Comparison of ENCODE assay signal across 8 cellular contexts in genomic region chr11:18588297-18589252, GRCh38. TPM values are rescaled to one million over a fixed set of nuclear protein-coding genes. Genes with fewer than 3 reads are reported as not detected.
DNase-seq lines count a peak whose midpoint lies in the region; ATAC-seq, FAIRE-seq and TF ChIP-seq lines count a peak whose summit lies in the region.

Gene UEVLD, minus strand, starts transcription at chr11:18588734. Its CDS starts 80 bp downstream, at chr11:18588654.

- H3K4me2 ChIP-seq in HCT116 (ENCODE audit: low read length) (peak within 1 kb of the TSS; percentile 76), GM12878 (ENCODE audit: control insufficient read depth, insufficient read depth) (peak within 1 kb of the TSS; percentile 80)

- H3K9ac ChIP-seq in HCT116 (ENCODE audit: low read length) (peak within 1 kb of the TSS; percentile 86), GM12878 (ENCODE audit: control insufficient read depth, insufficient read depth, low read length) (peak within 1 kb of the TSS; percentile 71)

- TF ChIP-seq RAD21 in HCT116 (IDR thresholded peaks at IDR 0.05; ENCODE audit: low read depth) (peak; percentile 19; the same call in 1 of the 2 replicates), GM12878 (IDR thresholded peaks at IDR 0.05; ENCODE audit: insufficient read depth, low read depth, low read length) (no peak)

- H3K4me3 ChIP-seq in GM08714 (ENCODE audit: low read length): peak within 1 kb of the TSS; percentile 75
- peak within 1 kb of the TSS; percentile 76 to 98 for H3K4me3 ChIP-seq in HCT116 (replicated peaks in 1 of 2; ENCODE audit: low read depth in 1 of 2, low read length in 2 of 2)
- peak within 1 kb of the TSS; percentile 80 for H3K4me3 ChIP-seq in GM12878
- H3K4me3 ChIP-seq in aorta (ENCODE audit: low read length in 2 of 2): peak within 1 kb of the TSS; percentile 70 to 96

- intact Hi-C loops in HCT116 (cut with micrococcal nuclease): no loop called here
- intact Hi-C loops in GM12878 (cut with micrococcal nuclease; ENCODE audit: unreplicated experiment): loop anchor here (5.0 kb wide), 1 partner anchor 44 kb away; the partner anchor contains the start of gene SPTY2D1
- intact Hi-C loops in aorta (cut with DNase I): loop anchor here in 1 of 2 donors (5.0 kb wide), 2 partner anchors 44 to 109 kb away; partner anchors contain the start of genes SPTY2D1 and TMEM86A

- FAIRE-seq in GM12878 (lab: Jason Lieb, UNC): peak; percentile 57

- H4K20me1 ChIP-seq in HCT116 (ENCODE audit: insufficient read depth): no peaks in the 10 kb centered on the region
- H4K20me1 ChIP-seq in GM12878 (ENCODE audit: control insufficient read depth, insufficient read depth): no peaks in the 10 kb centered on the region

- H3K9me2 ChIP-seq in HCT116 (ENCODE audit: insufficient read depth): no peaks in the 10 kb centered on the region

- H3K36me3 ChIP-seq in HCT116 (ENCODE audit: control insufficient read depth in 1 of 2, insufficient read depth in 2 of 2, low read length in 2 of 2) (no peaks in the 10 kb centered on the region), GM12878 (ENCODE audit: control insufficient read depth in 2 of 2, insufficient read depth in 2 of 2, low read length in 1 of 2) (no peaks in the 10 kb centered on the region), aorta (ENCODE audit: control insufficient read depth in 1 of 2, insufficient read depth in 2 of 2, low read length in 1 of 2) (no peaks in the 10 kb centered on the region)

- H3K79me2 ChIP-seq in HCT116 (ENCODE audit: insufficient read depth, low read length) (peaks cover 66% of the 10 kb centered on the region), GM12878 (ENCODE audit: control insufficient read depth, insufficient read depth, low read length) (peaks cover 23% of the 10 kb centered on the region)

- H3K4me1 ChIP-seq in HCT116 (ENCODE audit: control insufficient read depth in 1 of 2, insufficient read depth in 2 of 2, low read length in 2 of 2): peaks cover 6 to 19% of the 10 kb centered on the region in 2 experiments
- H3K4me1 ChIP-seq in GM12878 (ENCODE audit: control insufficient read depth, insufficient read depth, low read length): peaks cover 7% of the 10 kb centered on the region
- peaks cover 6 to 11% of the 10 kb centered on the region in 2 donors for H3K4me1 ChIP-seq in aorta (ENCODE audit: control insufficient read depth in 1 of 2, insufficient read depth in 2 of 2, low read length in 2 of 2)

- TF ChIP-seq CTCF in HCT116 (IDR thresholded peaks at IDR 0.05 in 2 of 3, conservative IDR thresholded peaks at IDR 0.05 in 1 of 3; ENCODE audit: borderline replicate concordance in 1 of 3, insufficient read depth in 1 of 3, low read depth in 2 of 3, low read length in 2 of 3) (no peak), GM12878 (IDR thresholded peaks at IDR 0.05 in 2 of 3, conservative IDR thresholded peaks at IDR 0.05 in 1 of 3; ENCODE audit: control insufficient read depth in 2 of 3, extremely low read depth in 1 of 3, insufficient read depth in 1 of 3, low read depth in 3 of 3, low read length in 3 of 3) (no peak)

- 6% methylated on average over 50 of the region's 50 CpGs for WGBS in GM12878 (ENCODE audit: insufficient coverage, insufficient replicate concordance, low lambda C conversion rate, missing lambda C conversion rate)
- 1% methylated on average over 50 of the region's 50 CpGs for WGBS in aorta, 2 donors

- CTCF ChIA-PET in HCT116 (lab: Charles Lee): interaction anchor here (1.5 kb wide), 1 partner anchor 48 kb away, joined by 5 read pairs; no protein-coding TSS in a partner anchor
- CTCF ChIA-PET in GM12878 (lab: Yijun Ruan, JAX): interaction anchor here (0.6 to 2.7 kb wide), 9 partner anchors 9 to 177 kb away, joined by 3 to 9 read pairs (median 3); partner anchors contain the start of genes IGSF22, MISFA and SPTY2D1

- ATAC-seq in HCT116: peak; percentile 93
- peak; percentile 77 for ATAC-seq in GM12878
- peak; percentile 98 for ATAC-seq in aorta (ENCODE audit: low FRiP score)

- SMC1A ChIA-PET in GM12878 (lab: Charles Lee; ENCODE audit: uncharacterized antibody, unreplicated experiment): interaction anchor here (0.9 to 8.3 kb wide), 9 partner anchors 9 to 276 kb away, joined by 3 to 64 read pairs (median 3); partner anchors contain the start of gene SPTY2D1

- H3K27me3 ChIP-seq in HCT116 (ENCODE audit: insufficient read depth, low read length) (no peaks in the 10 kb centered on the region), GM12878 (replicated peaks in 1 of 2; ENCODE audit: control insufficient read depth in 2 of 2, insufficient read depth in 2 of 2, low read length in 1 of 2) (no peaks in the 10 kb centered on the region), aorta (ENCODE audit: control insufficient read depth in 1 of 2, insufficient read depth in 2 of 2, low read length in 1 of 2) (no peaks in the 10 kb centered on the region)

- DNase-seq in HCT116 (ENCODE audit: low read depth, low spot score) (peak; percentile 75), NCI-H1092 treated with DMSO at 0.1 percent for 48 hours (lab: John Stamatoyannopoulos, UW) (peak; percentile 56), T-helper 9 cell (peak; percentile 53), GM12878 (ENCODE audit: low read depth, low spot score) (peak; percentile 31), hypothalamus (lab: John Stamatoyannopoulos, UW) (peak; percentile 46 to 91 (median 81)), retina (peak; percentile 94), aorta (peak; percentile 92 to 96)

- BruUV-seq in HCT116 (replicated peaks; lab: Mats Ljungman, UMichigan) (no TSS peak), GM12878 (replicated peaks; lab: Mats Ljungman, UMichigan) (no TSS peak)

- no peak for TF ChIP-seq EP300 in GM12878 (IDR thresholded peaks at IDR 0.05; ENCODE audit: borderline replicate concordance in 1 of 2, control insufficient read depth in 1 of 2, low read depth in 2 of 2, low read length in 2 of 2)

- H3K27ac ChIP-seq in HCT116 (ENCODE audit: low read depth, low read length): peak within 1 kb of the TSS; percentile 61
- peak within 1 kb of the TSS; percentile 67 for H3K27ac ChIP-seq in GM12878 (ENCODE audit: control insufficient read depth, insufficient read depth)
- peak within 1 kb of the TSS in 1 of 2 donors; percentile 72 for H3K27ac ChIP-seq in aorta (ENCODE audit: low read depth in 1 of 2, low read length in 2 of 2)

- POLR2A ChIA-PET in HCT116 (lab: Charles Lee) (interaction anchor here (0.7 to 0.8 kb wide), 3 partner anchors 9 to 195 kb away, joined by 3 read pairs; partner anchors contain the start of gene LDHA), GM12878 (lab: Charles Lee) (interaction anchor here (0.6 to 2.0 kb wide), 8 partner anchors 14 to 78 kb away, joined by 3 to 12 read pairs (median 4); partner anchors contain the start of genes SPTY2D1 and TSG101)

- TF ChIP-seq POLR2A in HCT116 (IDR thresholded peaks at IDR 0.05; ENCODE audit: borderline replicate concordance, extremely low read depth, insufficient read depth, insufficient read length) (peak; percentile 79), GM12878 (IDR thresholded peaks at IDR 0.05; ENCODE audit: low read depth, low read length) (peak; percentile 85)

- in situ Hi-C loops in GM12878 (cut with MboI): no loop called here

- H3K9me3 ChIP-seq in HCT116 (ENCODE audit: control insufficient read depth in 1 of 2, insufficient read depth in 1 of 2, low read depth in 1 of 2, low read length in 2 of 2) (no peaks in the 10 kb centered on the region), GM12878 (replicated peaks; ENCODE audit: control insufficient read depth, insufficient read depth, low read length) (no peaks in the 10 kb centered on the region), aorta (ENCODE audit: control insufficient read depth, low read length) (no peaks in the 10 kb centered on the region)

- peak within 1 kb of the TSS; percentile 66 for H2AFZ ChIP-seq in HCT116 (ENCODE audit: low read depth, low read length, poor library complexity, severe bottlenecking)
- peak within 1 kb of the TSS; percentile 95 for H2AFZ ChIP-seq in GM12878 (ENCODE audit: control insufficient read depth, low read depth, low read length)

- RAD21 ChIA-PET in HCT116 (lab: Charles Lee; ENCODE audit: low non-redundant PET in 1 of 2, low total read pairs in 2 of 2, uncharacterized antibody in 2 of 2, unreplicated experiment in 2 of 2): no interaction called here
- RAD21 ChIA-PET in GM12878 (lab: Charles Lee; ENCODE audit: unreplicated experiment): interaction anchor here (0.6 to 3.8 kb wide), 11 partner anchors 10 to 344 kb away, joined by 3 to 25 read pairs (median 3); partner anchors contain the start of gene SPTY2D1

TF ChIP-seq in HCT116, 20 proteins besides CTCF, POLR2A, EP300 and RAD21 (continues in another document):
- TF ChIP-seq POLR2AphosphoS5 (IDR thresholded peaks at IDR 0.05; ENCODE audit: low read depth, low read length): peak; percentile 95

TF ChIP-seq in GM12878, 131 proteins besides CTCF, POLR2A, EP300 and RAD21 (continues in another document):
- 0 out of 2 replicates have a peak, but pooled peaks have one; percentile 32 for TF ChIP-seq GABPA (IDR thresholded peaks at IDR 0.05; ENCODE audit: low read depth)
- no peak for TF ChIP-seq ZNF622 (IDR thresholded peaks at IDR 0.05)
- no peak for TF ChIP-seq CBX5 (IDR thresholded peaks at IDR 0.05; ENCODE audit: low read depth)
- no peak for TF ChIP-seq MTA3 (IDR thresholded peaks at IDR 0.05; ENCODE audit: borderline replicate concordance, low read length)
- no peak for TF ChIP-seq NFXL1 (IDR thresholded peaks at IDR 0.05; ENCODE audit: borderline replicate concordance)
- no peak for TF ChIP-seq BRCA1 (IDR thresholded peaks at IDR 0.05; ENCODE audit: low read depth, low read length)
- TF ChIP-seq POLR2AphosphoS2 (IDR thresholded peaks at IDR 0.05; ENCODE audit: low read depth, low read length): no peak
- TF ChIP-seq SMAD1 (IDR thresholded peaks at IDR 0.05; ENCODE audit: low read depth, partially characterized antibody): no peak

RNA-seq across cellular contexts. Expression of gene UEVLD, which starts in this region (rescaled TPM):
- total RNA-seq in HCT116 (2021; ENCODE audit: unreplicated experiment) (13.7 TPM), GM12878 (2014; rRNA removed) (13.5 and 14.7 TPM in 2 replicates), GM12878 (2014; rRNA removed; fragmentation: Illumina TruSeq; extraction: Trizol) (14.4 and 14.7 TPM in 2 replicates), GM12878 (2021) (10.2 and 12.0 TPM in 2 replicates), aorta (10 to 100 TPM; 22.4 to 25.2 TPM)
- polyA plus RNA-seq in HCT116 (2012): 4.7 and 9.0 TPM in 2 replicates
- 20.9 and 21.3 TPM in 2 replicates for total RNA-seq in GM12878 (2013; cell fraction: nucleolus; rRNA removed)
- 4.3 TPM for polyA plus RNA-seq in GM12878 (2011; ENCODE audit: low read depth)
- polyA plus RNA-seq in GM12878 (2011; rRNA removed) (16.3 and 23.8 TPM in 2 replicates), GM12878 (2014; fragmentation: Illumina TruSeq; extraction: Trizol) (14.1 and 16.1 TPM in 2 replicates), GM12878 (2014; fragmentation: Nextera tagmentation; extraction: Ambion mirVana) (1 to 10 TPM; 6.5 to 9.6 TPM), GM12878 (2014; rRNA removed) (8.0 and 10.6 TPM in 2 replicates), GM12878 (2016; fragmentation: Nextera tagmentation; extraction: Ambion mirVana) (10 to 100 TPM; 13.3 to 13.8 TPM), aorta (10 to 100 TPM; 11.4 to 18.7 TPM)
- polyA plus RNA-seq in GM12878 (2011; cell fraction: cytosol; rRNA removed): 6.4 and 10.2 TPM in 2 replicates
- 5.9 TPM in 2 replicates for polyA plus RNA-seq in GM12878 (2011; cell fraction: nucleus; rRNA removed)
- polyA plus RNA-seq in GM12878 (2012): 6.9 and 7.3 TPM in 2 replicates
- polyA minus RNA-seq in GM12878 (2011; rRNA and poly(A)+ RNA removed): 13.9 and 20.8 TPM in 2 replicates
- polyA minus RNA-seq in GM12878 (2011; cell fraction: cytosol; rRNA and poly(A)+ RNA removed): 3.0 and 3.7 TPM in 2 replicates
- 5.4 and 8.0 TPM in 2 replicates for polyA minus RNA-seq in GM12878 (2011; cell fraction: nucleus; rRNA and poly(A)+ RNA removed)

Comparison
In these comparisons a context has a peak if more than half of its experiments do, and no peak if none do; other contexts are left out.
1. DNase-seq: peak in every context shown above with its lines; median percentile 94 in retina; 94 in aorta; 81 in hypothalamus; 75 in HCT116; 56 in NCI-H1092 treated with DMSO at 0.1 percent for 48 hours; 53 in T-helper 9 cell; 31 in GM12878.